Comparison of ENCODE assay signal across 20 cellular contexts in the genomic region with DNA sequence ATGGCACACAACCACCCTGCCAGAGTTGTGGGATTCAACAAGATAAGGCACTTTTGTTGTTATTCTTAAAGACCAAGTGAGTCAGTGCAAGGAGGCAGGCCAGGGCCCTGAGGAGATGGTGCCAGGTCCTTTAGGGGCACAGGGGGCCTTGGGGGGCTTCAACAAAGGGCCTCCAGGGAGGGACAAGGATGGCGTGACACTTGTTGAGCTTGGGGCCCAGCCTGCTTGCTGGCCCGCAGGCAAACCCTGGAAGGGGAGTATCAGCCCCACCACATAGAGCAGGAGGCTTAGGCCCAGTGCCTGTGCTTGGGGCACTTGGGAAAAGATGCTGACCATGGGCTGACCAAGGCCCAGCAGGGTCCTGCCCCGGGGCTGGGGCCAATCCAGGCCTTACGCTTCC. TPM values are rescaled to one million over a fixed set of nuclear protein-coding genes. Genes with fewer than 3 reads are reported as not detected.
DNase-seq lines count a peak whose midpoint lies in the region; ATAC-seq and TF ChIP-seq lines count a peak whose summit lies in the region.
"Had no signal": no experiment of that assay in that cellular context is flagged by ENCODE, and none has a peak within 500 bp of the region (broad histone marks: within the 10 kb centered on the region; RNA-seq: fewer than 3 reads in every experiment).

No MANE protein-coding gene starts in this region.

- peaks cover 7% of the 10 kb centered on the region for H3K36me3 Mint-ChIP-seq in T-helper 1 cell treated with Interleukin-12 subunit alpha and Interleukin-12 subunit beta and Interleukin-4 antibody, amounts not matched to agents 30 μg/mL and 1 μg/mL, for 36 hours (ENCODE audit: low read depth)
- H3K36me3 Mint-ChIP-seq in activated naive CD8-positive, alpha-beta T cell treated with anti-CD3 and anti-CD28 coated beads, Interleukin-2, amount 10 ng/mL, durations not matched to agents 7 days and 5 days, result peaks cover 19% of the 10 kb centered on the region
- peaks cover 2% of the 10 kb centered on the region for H3K36me3 Mint-ChIP-seq in activated naive CD8-positive, alpha-beta T cell treated with anti-CD3 and anti-CD28 coated beads for 36 hours
- H3K36me3 Mint-ChIP-seq in memory B cell (peaks cover 6% of the 10 kb centered on the region), WTC11 (no peaks in the 10 kb centered on the region)
- peaks cover 10 to 34% of the 10 kb centered on the region in 2 donors for H3K36me3 Mint-ChIP-seq in stimulated activated naive B cell treated with anti-CD40 and anti-IgM and Interleukin-4, amounts not matched to agents 10 μg/mL and 1 μg/mL and 100 μg/mL, for 72 hours

- POLR2A ChIA-PET in activated naive CD8-positive, alpha-beta T cell treated with anti-CD3 and anti-CD28 coated beads, Interleukin-2, amount 10 ng/mL, durations not matched to agents 7 days and 5 days (lab: Charles Lee), result interaction anchor here (3.2 kb wide), 1 partner anchor 54 kb away, joined by 35 read pairs; no protein-coding TSS in a partner anchor
- POLR2A ChIA-PET in WTC11 (lab: Charles Lee), result no interaction called here

- no peak overlapping the region for H3K4me3 Mint-ChIP-seq in T-helper 1 cell treated with Interleukin-12 subunit alpha and Interleukin-12 subunit beta and Interleukin-4 antibody, amounts not matched to agents 30 μg/mL and 1 μg/mL, for 36 hours
- H3K4me3 Mint-ChIP-seq in activated naive CD8-positive, alpha-beta T cell treated with anti-CD3 and anti-CD28 coated beads, Interleukin-2, amount 10 ng/mL, durations not matched to agents 7 days and 5 days, result no peak overlapping the region
- no peak overlapping the region for H3K4me3 Mint-ChIP-seq in activated naive CD8-positive, alpha-beta T cell treated with anti-CD3 and anti-CD28 coated beads for 36 hours
- H3K4me3 Mint-ChIP-seq in memory B cell, result no peak overlapping the region
- no peak overlapping the region for H3K4me3 Mint-ChIP-seq in stimulated activated naive B cell treated with anti-CD40 and anti-IgM and Interleukin-4, amounts not matched to agents 10 μg/mL and 1 μg/mL and 100 μg/mL, for 72 hours
- no peak overlapping the region for H3K4me3 Mint-ChIP-seq in WTC11
- H3K4me3 Mint-ChIP-seq: HFFc6 had no signal

- no peak for ATAC-seq in activated naive CD8-positive, alpha-beta T cell treated with anti-CD3 and anti-CD28 coated beads, Interleukin-2, amount 10 ng/mL, durations not matched to agents 7 days and 5 days (ENCODE audit: low read depth)
- ATAC-seq in memory B cell (ENCODE audit: low read depth) (no peak), WTC11 (no peak), left ventricle myocardium superior (no peak)
- ATAC-seq in stimulated activated naive B cell treated with anti-CD40 and anti-IgM and Interleukin-4, amounts not matched to agents 10 μg/mL and 1 μg/mL and 100 μg/mL, for 72 hours (replicated peaks), result no peak
- ATAC-seq: GM12878, HepG2 had no signal

- intact Hi-C loops in left ventricle myocardium superior (cut with micrococcal nuclease), result no loop called here

- DNase-seq in T-helper 1 cell (no peak), memory B cell (ENCODE audit: low spot score in 2 of 2) (no peak), WTC11 (ENCODE audit: low spot score) (no peak), left ventricle myocardium superior (no peak)
- DNase-seq in activated naive CD8-positive, alpha-beta T cell treated with anti-CD3 and anti-CD28 coated beads, Interleukin-2, amount 10 ng/mL, durations not matched to agents 7 days and 5 days, result no peak
- DNase-seq in activated naive CD8-positive, alpha-beta T cell treated with anti-CD3 and anti-CD28 coated beads for 36 hours, result no peak
- no peak for DNase-seq in stimulated activated naive B cell treated with anti-CD40 and anti-IgM and Interleukin-4, amounts not matched to agents 10 μg/mL and 1 μg/mL and 100 μg/mL, for 72 hours
- DNase-seq: BE2C; GDM1; HFFc6; KG1; NCI-H1048; NCI-H1436 treated with DMSO at 0.1 percent for 48 hours; NCI-H2029 treated with DMSO at 0.1 percent for 48 hours; NCI-H2171 treated with DMSO at 0.1 percent for 48 hours; NCI-H446 treated with DMSO at 0.1 percent for 48 hours; NK-92 treated with Interleukin-12 subunit alpha and Interleukin-12 subunit beta, amount 100 ng/mL, for 24 hours had no signal

- CTCF ChIA-PET in WTC11 (lab: Charles Lee), result no interaction called here

- H3K4me1 Mint-ChIP-seq in T-helper 1 cell treated with Interleukin-12 subunit alpha and Interleukin-12 subunit beta and Interleukin-4 antibody, amounts not matched to agents 30 μg/mL and 1 μg/mL, for 36 hours (ENCODE audit: low read depth), result peaks cover 37% of the 10 kb centered on the region
- H3K4me1 Mint-ChIP-seq in activated naive CD8-positive, alpha-beta T cell treated with anti-CD3 and anti-CD28 coated beads, Interleukin-2, amount 10 ng/mL, durations not matched to agents 7 days and 5 days, result peaks cover 44% of the 10 kb centered on the region
- H3K4me1 Mint-ChIP-seq in activated naive CD8-positive, alpha-beta T cell treated with anti-CD3 and anti-CD28 coated beads for 36 hours, result peaks cover 38% of the 10 kb centered on the region
- H3K4me1 Mint-ChIP-seq in memory B cell, result peaks cover 55% of the 10 kb centered on the region
- peaks cover 74 to 100% of the 10 kb centered on the region in 2 donors for H3K4me1 Mint-ChIP-seq in stimulated activated naive B cell treated with anti-CD40 and anti-IgM and Interleukin-4, amounts not matched to agents 10 μg/mL and 1 μg/mL and 100 μg/mL, for 72 hours
- H3K4me1 Mint-ChIP-seq in WTC11, result peaks cover 2% of the 10 kb centered on the region; the same call in 1 of the 2 replicates

- no peaks in the 10 kb centered on the region for H3K27me3 Mint-ChIP-seq in T-helper 1 cell treated with Interleukin-12 subunit alpha and Interleukin-12 subunit beta and Interleukin-4 antibody, amounts not matched to agents 30 μg/mL and 1 μg/mL, for 36 hours (ENCODE audit: low read depth)
- H3K27me3 Mint-ChIP-seq in activated naive CD8-positive, alpha-beta T cell treated with anti-CD3 and anti-CD28 coated beads, Interleukin-2, amount 10 ng/mL, durations not matched to agents 7 days and 5 days, result no peaks in the 10 kb centered on the region
- no peaks in the 10 kb centered on the region for H3K27me3 Mint-ChIP-seq in activated naive CD8-positive, alpha-beta T cell treated with anti-CD3 and anti-CD28 coated beads for 36 hours
- no peaks in the 10 kb centered on the region for H3K27me3 Mint-ChIP-seq in memory B cell
- no peaks in the 10 kb centered on the region for H3K27me3 Mint-ChIP-seq in stimulated activated naive B cell treated with anti-CD40 and anti-IgM and Interleukin-4, amounts not matched to agents 10 μg/mL and 1 μg/mL and 100 μg/mL, for 72 hours
- peaks cover 6% of the 10 kb centered on the region for H3K27me3 Mint-ChIP-seq in WTC11 (ENCODE audit: low read depth)

- TF ChIP-seq CTCF in WTC11 (IDR thresholded peaks at IDR 0.05), result no peak

- H3K27ac Mint-ChIP-seq in T-helper 1 cell treated with Interleukin-12 subunit alpha and Interleukin-12 subunit beta and Interleukin-4 antibody, amounts not matched to agents 30 μg/mL and 1 μg/mL, for 36 hours, result peak overlapping the region; percentile 45
- peak overlapping the region; percentile 97 for H3K27ac Mint-ChIP-seq in activated naive CD8-positive, alpha-beta T cell treated with anti-CD3 and anti-CD28 coated beads, Interleukin-2, amount 10 ng/mL, durations not matched to agents 7 days and 5 days
- H3K27ac Mint-ChIP-seq in activated naive CD8-positive, alpha-beta T cell treated with anti-CD3 and anti-CD28 coated beads for 36 hours, result no peak overlapping the region
- H3K27ac Mint-ChIP-seq in memory B cell (peak overlapping the region; percentile 56), WTC11 (no peak overlapping the region)
- peak overlapping the region; percentile 97 for H3K27ac Mint-ChIP-seq in stimulated activated naive B cell treated with anti-CD40 and anti-IgM and Interleukin-4, amounts not matched to agents 10 μg/mL and 1 μg/mL and 100 μg/mL, for 72 hours
- H3K27ac Mint-ChIP-seq: HFFc6 had no signal

- H3K9me3 Mint-ChIP-seq in T-helper 1 cell treated with Interleukin-12 subunit alpha and Interleukin-12 subunit beta and Interleukin-4 antibody, amounts not matched to agents 30 μg/mL and 1 μg/mL, for 36 hours, result no peaks in the 10 kb centered on the region
- H3K9me3 Mint-ChIP-seq in activated naive CD8-positive, alpha-beta T cell treated with anti-CD3 and anti-CD28 coated beads, Interleukin-2, amount 10 ng/mL, durations not matched to agents 7 days and 5 days, result no peaks in the 10 kb centered on the region
- no peaks in the 10 kb centered on the region for H3K9me3 Mint-ChIP-seq in activated naive CD8-positive, alpha-beta T cell treated with anti-CD3 and anti-CD28 coated beads for 36 hours
- H3K9me3 Mint-ChIP-seq in memory B cell (no peaks in the 10 kb centered on the region), WTC11 (no peaks in the 10 kb centered on the region)
- peaks cover 0 to 4% of the 10 kb centered on the region in 2 donors for H3K9me3 Mint-ChIP-seq in stimulated activated naive B cell treated with anti-CD40 and anti-IgM and Interleukin-4, amounts not matched to agents 10 μg/mL and 1 μg/mL and 100 μg/mL, for 72 hours
- H3K9me3 Mint-ChIP-seq: HFFc6 had no signal

TF ChIP-seq in WTC11, 78 proteins besides CTCF, POLR2A, EP300 and RAD21 (continues in another document):
- TF ChIP-seq ZNF396 (CRISPR knock-in tag; IDR thresholded peaks at IDR 0.05; ENCODE audit: borderline replicate concordance), result no peak

RNA-seq across cellular contexts. Expression of a gene that starts 5.5 kb away (rescaled TPM):
- total RNA-seq in activated naive CD8-positive, alpha-beta T cell treated with anti-CD3 and anti-CD28 coated beads, Interleukin-2, amount 10 ng/mL, durations not matched to agents 7 days and 5 days, result 10 to 100 TPM; 59.5 to 64.6 TPM
- total RNA-seq in activated naive CD8-positive, alpha-beta T cell treated with anti-CD3 and anti-CD28 coated beads for 36 hours, result 10 to 100 TPM; 20.1 to 22.2 TPM
- total RNA-seq in WTC11 (2021) (35.0 to 37.2 TPM (median 36.4 TPM) in 3 replicates), left ventricle myocardium superior (95.1 TPM)

Comparison
In these comparisons a context has a peak if more than half of its experiments do, and no peak if none do; other contexts are left out.
1. H3K27ac Mint-ChIP-seq: peak in T-helper 1 cell treated with Interleukin-12 subunit alpha and Interleukin-12 subunit beta and Interleukin-4 antibody, amounts not matched to agents 30 μg/mL and 1 μg/mL, for 36 hours (single experiment), activated naive CD8-positive, alpha-beta T cell treated with anti-CD3 and anti-CD28 coated beads, Interleukin-2, amount 10 ng/mL, durations not matched to agents 7 days and 5 days (single experiment), memory B cell (single experiment) and stimulated activated naive B cell treated with anti-CD40 and anti-IgM and Interleukin-4, amounts not matched to agents 10 μg/mL and 1 μg/mL and 100 μg/mL, for 72 hours (single experiment); none in activated naive CD8-positive, alpha-beta T cell treated with anti-CD3 and anti-CD28 coated beads for 36 hours (single experiment) and WTC11 (single experiment).